Comparison of ENCODE assay signal across 1 cellular context in genomic region chr12:2191534-2192153, GRCh38.
TF ChIP-seq lines count a peak whose summit lies in the region.

No MANE protein-coding gene starts in this region.

TF ChIP-seq in HEK293, 187 proteins besides CTCF, POLR2A, EP300 and RAD21 (continued from another document):
- TF ChIP-seq PRDM2 (tag by site-specific recombination; IDR thresholded peaks at IDR 0.05; ENCODE audit: borderline replicate concordance) (0 out of 2 replicates have a peak, but pooled peaks have one; percentile 75), ZSCAN4 (tag by site-specific recombination; IDR thresholded peaks at IDR 0.05) (peak; percentile 78)
TF ChIP-seq in HEK293: peak in this region for 3.
